Comparison of ENCODE assay signal across 8 cellular contexts in the genomic region with DNA sequence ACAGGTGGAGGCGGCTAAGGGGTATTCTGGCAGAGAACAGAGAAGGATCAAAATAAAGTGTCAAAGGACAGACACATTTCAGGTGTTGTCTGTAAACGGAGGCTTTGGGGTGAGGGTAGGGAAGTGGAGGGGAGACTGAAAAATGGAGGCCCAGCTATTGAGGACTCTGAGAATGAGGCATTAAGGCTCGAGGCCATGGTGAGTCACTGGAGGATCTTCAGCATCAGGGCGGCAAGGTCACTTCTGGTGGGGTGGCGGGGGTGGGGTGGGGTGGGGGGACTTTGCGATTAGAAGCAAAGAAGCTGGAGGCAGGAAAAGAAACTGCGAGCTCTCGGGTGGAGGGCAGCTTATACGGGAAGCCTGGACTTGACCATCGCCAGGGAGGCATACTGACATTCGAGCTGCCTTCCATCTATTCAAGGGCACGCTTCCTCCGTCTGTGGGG. TPM values are rescaled to one million over a fixed set of nuclear protein-coding genes. Genes with fewer than 3 reads are reported as not detected.
DNase-seq lines count a peak whose midpoint lies in the region; ATAC-seq and TF ChIP-seq lines count a peak whose summit lies in the region.

No MANE protein-coding gene starts in this region.

- H3K36me3 ChIP-seq in ACC112 (ENCODE audit: insufficient read depth, low read length), result no peaks in the 10 kb centered on the region
- no peaks in the 10 kb centered on the region for H3K36me3 ChIP-seq in HAP-1 (replicated peaks)
- H3K36me3 ChIP-seq in trophoblast cell (ENCODE audit: control insufficient read depth in 1 of 2, insufficient read depth in 2 of 2, low read length in 2 of 2), result no peaks in the 10 kb centered on the region

- no peak overlapping the region for H3K14ac ChIP-seq in trophoblast cell (ENCODE audit: low read length)

- no peaks in the 10 kb centered on the region for H3K9me3 ChIP-seq in HAP-1
- H3K9me3 ChIP-seq in trophoblast cell (ENCODE audit: insufficient read depth, low read depth, low read length), result no peaks in the 10 kb centered on the region

- no peak overlapping the region for H3K4ac ChIP-seq in trophoblast cell (ENCODE audit: low read depth, low read length)

- in situ Hi-C loops in HAP-1 (cut with MboI; ENCODE audit: low sequenced_read_pairs), result no loop called here

- peak overlapping the region; percentile 89 for H3K4me2 ChIP-seq in trophoblast cell (ENCODE audit: low read length)

- H2AFZ ChIP-seq in ACC112 (ENCODE audit: low read length, unreplicated experiment) (peak overlapping the region; percentile 75), trophoblast cell (ENCODE audit: insufficient read depth, low read length, poor library complexity) (no peak overlapping the region)

- peak overlapping the region; percentile 79 for H4K8ac ChIP-seq in trophoblast cell (ENCODE audit: low read depth, low read length)

- H2BK120ac ChIP-seq in trophoblast cell (ENCODE audit: insufficient read depth, low read length, poor library complexity), result peak overlapping the region; percentile 58

- TF ChIP-seq CTCF in fibroblast of villous mesenchyme (IDR thresholded peaks at IDR 0.05; ENCODE audit: insufficient read depth, low read depth, low read length), result no peak

- peak overlapping the region; percentile 94 for H3K4me3 ChIP-seq in ACC112 (ENCODE audit: low read depth, low read length)
- H3K4me3 ChIP-seq in HAP-1, result peak overlapping the region; percentile 56
- H3K4me3 ChIP-seq in fibroblast of villous mesenchyme (ENCODE audit: low read depth, low read length), result peak overlapping the region; percentile 67
- no peak overlapping the region for H3K4me3 ChIP-seq in trophoblast cell (ENCODE audit: low read depth, low read length)

- intact Hi-C loops in activated CD4-positive, alpha-beta T cell treated with anti-CD3 and anti-CD28 coated beads, Interleukin-2, amount 10 ng/mL, durations not matched to agents 24 days and 14 days (cut with micrococcal nuclease), result loop anchor here (1.0 to 10.0 kb wide), 6 partner anchors 58 to 935 kb away; partner anchors contain the start of genes HECTD2, PCGF5 and RPP30

- no peak overlapping the region for H3K9ac ChIP-seq in trophoblast cell (ENCODE audit: low read length)

- H3K79me1 ChIP-seq in trophoblast cell (ENCODE audit: low read length), result peaks cover 4% of the 10 kb centered on the region

- no peak for ATAC-seq in GM18520 (IDR thresholded peaks at IDR 0.05; ENCODE audit: unreplicated experiment)

- peak overlapping the region; percentile 34 for H4K91ac ChIP-seq in trophoblast cell (ENCODE audit: low read depth, low read length)

- H3K4me1 Mint-ChIP-seq in activated CD4-positive, alpha-beta T cell treated with anti-CD3 and anti-CD28 coated beads, Interleukin-2, amount 10 ng/mL, durations not matched to agents 24 days and 14 days, result peaks cover 27% of the 10 kb centered on the region

- H3K4me3 Mint-ChIP-seq in activated CD4-positive, alpha-beta T cell treated with anti-CD3 and anti-CD28 coated beads, Interleukin-2, amount 10 ng/mL, durations not matched to agents 24 days and 14 days, result peak overlapping the region; percentile 83

- no peak overlapping the region for H2BK5ac ChIP-seq in trophoblast cell (ENCODE audit: low read depth, low read length, poor library complexity)

- H3K4me1 ChIP-seq in ACC112 (ENCODE audit: control insufficient read depth, insufficient read depth, low read length, unreplicated experiment), result peaks cover 14% of the 10 kb centered on the region
- H3K4me1 ChIP-seq in HAP-1, result 0 out of 2 replicates have a peak, but pooled peaks cover 3% of the 10 kb centered on the region
- peaks cover 7 to 10% of the 10 kb centered on the region in 2 experiments for H3K4me1 ChIP-seq in trophoblast cell (ENCODE audit: control insufficient read depth in 1 of 2, insufficient read depth in 2 of 2, low read length in 2 of 2)

- H3K27ac Mint-ChIP-seq in activated CD4-positive, alpha-beta T cell treated with anti-CD3 and anti-CD28 coated beads, Interleukin-2, amount 10 ng/mL, durations not matched to agents 24 days and 14 days, result peak overlapping the region; percentile 89

- no peaks in the 10 kb centered on the region for H3K27me3 ChIP-seq in ACC112 (ENCODE audit: insufficient read depth, low read length)
- no peaks in the 10 kb centered on the region; the same call in 1 of the 2 replicates for H3K27me3 ChIP-seq in HAP-1 (ENCODE audit: low read depth)
- peaks cover 20% of the 10 kb centered on the region for H3K27me3 ChIP-seq in trophoblast cell (ENCODE audit: insufficient read depth, low read length)

- no peak overlapping the region for H2AK5ac ChIP-seq in trophoblast cell (ENCODE audit: low read length)

- peak overlapping the region; percentile 30 for H2BK12ac ChIP-seq in trophoblast cell (ENCODE audit: low read length)

- H4K12ac ChIP-seq in trophoblast cell (ENCODE audit: low read depth, low read length), result peak overlapping the region; percentile 62

- H3K9me3 Mint-ChIP-seq in activated CD4-positive, alpha-beta T cell treated with anti-CD3 and anti-CD28 coated beads, Interleukin-2, amount 10 ng/mL, durations not matched to agents 24 days and 14 days, result no peaks in the 10 kb centered on the region

- no CpG with 5 or more reads among the region's 13 CpGs for WGBS in trophoblast cell (ENCODE audit: extremely low coverage, insufficient coverage, insufficient read length)

- H3K36me3 Mint-ChIP-seq in activated CD4-positive, alpha-beta T cell treated with anti-CD3 and anti-CD28 coated beads, Interleukin-2, amount 10 ng/mL, durations not matched to agents 24 days and 14 days (ENCODE audit: low read depth), result peaks cover 10% of the 10 kb centered on the region

- H3K79me2 ChIP-seq in ACC112 (ENCODE audit: control insufficient read depth, insufficient read depth, low read length, unreplicated experiment), result peaks cover 29% of the 10 kb centered on the region
- H3K79me2 ChIP-seq in trophoblast cell (ENCODE audit: control insufficient read depth, insufficient read depth, low read length, poor library complexity), result no peaks in the 10 kb centered on the region

- H3K23ac ChIP-seq in trophoblast cell (ENCODE audit: low read length), result no peak overlapping the region

- peak overlapping the region; percentile 46 for H3K18ac ChIP-seq in trophoblast cell (ENCODE audit: low read length)

- no peak for DNase-seq in HAP-1 (ENCODE audit: low spot score in 2 of 2)
- peak; percentile 63 for DNase-seq in activated CD4-positive, alpha-beta T cell treated with anti-CD3 and anti-CD28 coated beads, Interleukin-2, amount 10 ng/mL, durations not matched to agents 24 days and 14 days
- peak; percentile 19 for DNase-seq in fibroblast of villous mesenchyme (ENCODE audit: low read depth)
- peak in 1 of 2 donors; percentile 4 for DNase-seq in trophoblast cell
- no peak for DNase-seq in NOMO-1 treated with dmso at 0.1 percent for 144 hours (lab: John Stamatoyannopoulos, UW; ENCODE audit: unreplicated experiment)
- no peak for DNase-seq in NCI-H1105 (lab: John Stamatoyannopoulos, UW)

- H3K27ac ChIP-seq in ACC112 (ENCODE audit: low read depth, low read length) (peak overlapping the region; percentile 68), trophoblast cell (ENCODE audit: low read depth, low read length) (no peak overlapping the region)

- H3K27me3 Mint-ChIP-seq in activated CD4-positive, alpha-beta T cell treated with anti-CD3 and anti-CD28 coated beads, Interleukin-2, amount 10 ng/mL, durations not matched to agents 24 days and 14 days, result peaks cover 9% of the 10 kb centered on the region

RNA-seq across cellular contexts. Expression of gene PCGF5, which starts 58.4 kb away (rescaled TPM):
- 42.1 and 45.4 TPM in 2 replicates for total RNA-seq in activated CD4-positive, alpha-beta T cell treated with anti-CD3 and anti-CD28 coated beads, Interleukin-2, amount 10 ng/mL, durations not matched to agents 24 days and 14 days
- 26.4 and 29.4 TPM in 2 replicates for total RNA-seq in fibroblast of villous mesenchyme
- 6.8 and 7.2 TPM in 2 replicates for polyA plus RNA-seq in trophoblast cell (2013)

Comparison
In these comparisons a context has a peak if more than half of its experiments do, and no peak if none do; other contexts are left out.
1. DNase-seq: peak in activated CD4-positive, alpha-beta T cell treated with anti-CD3 and anti-CD28 coated beads, Interleukin-2, amount 10 ng/mL, durations not matched to agents 24 days and 14 days (single experiment) and fibroblast of villous mesenchyme (single experiment); none in HAP-1 (0 of 2), NOMO-1 treated with dmso at 0.1 percent for 144 hours (single experiment) and NCI-H1105 (single experiment).